In genomic region chr2:29309090-29310054, GRCh38 we compare ENCODE assay signal across 8 cellular contexts.
A peak's percentile ranks its signal among the peaks of the same experiment; 100 is the strongest.
DNase-seq lines count a peak whose midpoint lies in the region; ATAC-seq, FAIRE-seq and TF ChIP-seq lines count a peak whose summit lies in the region.

No MANE protein-coding gene starts in this region.

- no peak for TF ChIP-seq EP300 in A549 (IDR thresholded peaks at IDR 0.05)

- no peak overlapping the region for H3K4me2 ChIP-seq in A549

- peak; percentile 75 to 80 for DNase-seq in A549 (ENCODE audit: low read depth in 1 of 2, low spot score in 1 of 2)
- peak; percentile 71 for DNase-seq in GM10248 (ENCODE audit: extremely low spot score)
- peak; percentile 50 for DNase-seq in NCI-H748 (lab: John Stamatoyannopoulos, UW; ENCODE audit: unreplicated experiment)
- peak; percentile 3 for DNase-seq in activated T-helper 9 cell treated with anti-CD3 and anti-CD28 coated beads, Interleukin-2, amount 50 U/mL, for 16 hours (ENCODE audit: low read depth)
- peak; percentile 64 for DNase-seq in germinal center (ENCODE audit: low spot score)
- DNase-seq in osteocyte (ENCODE audit: extremely low spot score, unreplicated experiment), result no peak
- no peak for DNase-seq in UCSD-AML1 (lab: John Stamatoyannopoulos, UW; ENCODE audit: unreplicated experiment)

- CTCF ChIA-PET in A549 (lab: Yijun Ruan, JAX) (interaction anchor here (0.5 to 5.2 kb wide), 66 partner anchors 8 to 1554 kb away, joined by 3 to 40 read pairs (median 4); no protein-coding TSS in a partner anchor), GM10248 (lab: Yijun Ruan, JAX) (interaction anchor here (0.6 to 5.9 kb wide), 41 partner anchors 8 to 671 kb away, joined by 3 to 80 read pairs (median 5); no protein-coding TSS in a partner anchor)

- 16% methylated on average over 9 of the region's 9 CpGs for whole genome bisulfite sequencing in A549 (ENCODE audit: missing lambda C conversion rate)

- FAIRE-seq in A549 (lab: Jason Lieb, UNC), result no peak

- peak; percentile 62 to 65 for TF ChIP-seq RAD21 in A549 (conservative IDR thresholded peaks at IDR 0.05 in 1 of 2, IDR thresholded peaks at IDR 0.05 in 1 of 2)

- H3K27ac Mint-ChIP-seq in osteocyte (ENCODE audit: unreplicated experiment), result no peak overlapping the region

- POLR2A ChIA-PET in A549 (lab: Yijun Ruan, JAX) (no interaction called here), GM10248 (lab: Yijun Ruan, JAX) (no interaction called here)

- no peak overlapping the region for H3K27ac ChIP-seq in A549

- no peaks in the 10 kb centered on the region for H3K4me1 Mint-ChIP-seq in osteocyte (ENCODE audit: unreplicated experiment)

- no peak for TF ChIP-seq POLR2A in A549 (IDR thresholded peaks at IDR 0.05; ENCODE audit: low read length)

- no peak overlapping the region for H3K4me3 Mint-ChIP-seq in osteocyte (ENCODE audit: unreplicated experiment)

- 0 out of 3 replicates have a peak, but pooled peaks cover 3% of the 10 kb centered on the region for H3K4me1 ChIP-seq in A549

- H3K36me3 Mint-ChIP-seq in osteocyte (ENCODE audit: unreplicated experiment), result no peaks in the 10 kb centered on the region

- H3K4me3 ChIP-seq in A549, result no peak overlapping the region

- peak; percentile 78 to 95 for ATAC-seq in A549
- ATAC-seq in HG03135 (IDR thresholded peaks at IDR 0.05; ENCODE audit: unreplicated experiment), result peak; percentile 77

- no peaks in the 10 kb centered on the region for H3K9me3 Mint-ChIP-seq in osteocyte (ENCODE audit: unreplicated experiment)

- TF ChIP-seq CTCF in A549 (IDR thresholded peaks at IDR 0.05), result peak; percentile 87
- TF ChIP-seq CTCF in GM10248 (IDR thresholded peaks at IDR 0.05; ENCODE audit: control extremely low read depth, extremely low read depth, low read depth, missing control alignments), result peak; percentile 80
- TF ChIP-seq CTCF in osteocyte (IDR thresholded peaks at IDR 0.05), result peak; percentile 78

- no peaks in the 10 kb centered on the region for H3K9me3 ChIP-seq in A549

- peaks cover 36% of the 10 kb centered on the region for H3K27me3 Mint-ChIP-seq in osteocyte (ENCODE audit: unreplicated experiment)

TF ChIP-seq in A549, 52 proteins besides CTCF, POLR2A, EP300 and RAD21:
- TF ChIP-seq HOXB13 (CRISPR knock-in tag; IDR thresholded peaks at IDR 0.05; ENCODE audit: low read depth), result no peak
- TF ChIP-seq ESRRA (IDR thresholded peaks at IDR 0.05; ENCODE audit: borderline replicate concordance, low read length), result no peak
- TF ChIP-seq, protein P1, sequence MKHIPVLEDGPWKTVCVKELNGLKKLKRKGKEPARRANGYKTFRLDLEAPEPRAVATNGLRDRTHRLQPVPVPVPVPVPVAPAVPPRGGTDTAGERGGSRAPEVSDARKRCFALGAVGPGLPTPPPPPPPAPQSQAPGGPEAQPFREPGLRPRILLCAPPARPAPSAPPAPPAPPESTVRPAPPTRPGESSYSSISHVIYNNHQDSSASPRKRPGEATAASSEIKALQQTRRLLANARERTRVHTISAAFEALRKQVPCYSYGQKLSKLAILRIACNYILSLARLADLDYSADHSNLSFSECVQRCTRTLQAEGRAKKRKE (CRISPR knock-in tag; IDR thresholded peaks at IDR 0.05; ENCODE audit: low read depth), result no peak
- TF ChIP-seq EHF (CRISPR knock-in tag; IDR thresholded peaks at IDR 0.05), result no peak
- TF ChIP-seq SMC3 (IDR thresholded peaks at IDR 0.05), result peak; percentile 74

Comparison
In these comparisons a context has a peak if more than half of its experiments do, and no peak if none do; other contexts are left out.
1. DNase-seq: peak in A549 (2 of 2), GM10248 (single experiment), NCI-H748 (single experiment), activated T-helper 9 cell treated with anti-CD3 and anti-CD28 coated beads, Interleukin-2, amount 50 U/mL, for 16 hours (single experiment) and germinal center (single experiment); none in osteocyte (single experiment) and UCSD-AML1 (single experiment).
2. Peak in every context shown above with its lines, with median percentiles within 50 percentile points of each other: CTCF ChIP-seq.